Comparison of ENCODE assay signal across 8 cellular contexts in genomic region chr22:31247726-31248125, GRCh38. TPM values are rescaled to one million over a fixed set of nuclear protein-coding genes. Genes with fewer than 3 reads are reported as not detected.
DNase-seq lines count a peak whose midpoint lies in the region; ATAC-seq and TF ChIP-seq lines count a peak whose summit lies in the region.

No MANE protein-coding gene starts in this region.

- no peak for TF ChIP-seq CTCF in MCF 10A (IDR thresholded peaks at IDR 0.05; ENCODE audit: unreplicated experiment)
- no peak for TF ChIP-seq CTCF in left lung (IDR thresholded peaks at IDR 0.05)
- no peak for TF ChIP-seq CTCF in thoracic aorta (IDR thresholded peaks at IDR 0.05)

- peaks cover 23% of the 10 kb centered on the region for H3K4me1 Mint-ChIP-seq in activated T-cell treated with anti-CD3 and anti-CD28 coated beads, Interleukin-2, amount 50 U/mL, for 4 hours (ENCODE audit: low read depth)
- peaks cover 18% of the 10 kb centered on the region for H3K4me1 Mint-ChIP-seq in MCF 10A (ENCODE audit: insufficient read depth, unreplicated experiment)

- intact Hi-C loops in MCF 10A (cut with micrococcal nuclease) (no loop called here), left lung (cut with DNase I) (no loop called here)

- POLR2A ChIA-PET in MCF 10A (lab: Yijun Ruan, JAX), result interaction anchor here (0.6 to 13.1 kb wide), 39 partner anchors 8 to 1394 kb away, joined by 3 to 188 read pairs (median 4); partner anchors contain the start of genes EIF4ENIF1, LIMK2, MORC2 and PATZ1

- peak overlapping the region; percentile 97 for H3K27ac Mint-ChIP-seq in MCF 10A (ENCODE audit: low read depth, unreplicated experiment)

- H3K4me3 ChIP-seq in left lung (peak overlapping the region; percentile 45 to 56), thoracic aorta (peak overlapping the region; percentile 77)

- no peaks in the 10 kb centered on the region for H3K27me3 Mint-ChIP-seq in activated T-cell treated with anti-CD3 and anti-CD28 coated beads, Interleukin-2, amount 50 U/mL, for 4 hours (ENCODE audit: low read depth)
- H3K27me3 Mint-ChIP-seq in MCF 10A (ENCODE audit: insufficient read depth, unreplicated experiment), result no peaks in the 10 kb centered on the region

- H3K9me3 Mint-ChIP-seq in activated T-cell treated with anti-CD3 and anti-CD28 coated beads, Interleukin-2, amount 50 U/mL, for 4 hours, result no peaks in the 10 kb centered on the region
- no peaks in the 10 kb centered on the region for H3K9me3 Mint-ChIP-seq in MCF 10A (ENCODE audit: unreplicated experiment)

- no peak for DNase-seq in activated T-cell treated with anti-CD3 and anti-CD28 coated beads, Interleukin-2, amount 50 U/mL, for 4 hours
- DNase-seq in activated T-cell treated with anti-CD3 and anti-CD28 coated beads for 4 hours (no peak), MCF 10A (ENCODE audit: unreplicated experiment) (no peak), left lung (no peak), thoracic aorta (ENCODE audit: low spot score) (no peak), MV-4-11 (lab: John Stamatoyannopoulos, UW) (no peak)
- no peak for DNase-seq in NK-92 treated with Interleukin-12 subunit alpha and Interleukin-12 subunit beta, amount 100 ng/mL, for 24 hours (lab: John Stamatoyannopoulos, UW)

- peak overlapping the region; percentile 56 for H3K4me3 Mint-ChIP-seq in activated T-cell treated with anti-CD3 and anti-CD28 coated beads, Interleukin-2, amount 50 U/mL, for 4 hours
- H3K4me3 Mint-ChIP-seq in MCF 10A (ENCODE audit: unreplicated experiment), result peak overlapping the region; percentile 85

- ATAC-seq in activated T-cell treated with anti-CD3 and anti-CD28 coated beads, Interleukin-2, amount 50 U/mL, for 4 hours, result no peak
- ATAC-seq in left lung, result peak; percentile 30
- no peak for ATAC-seq in thoracic aorta (ENCODE audit: insufficient number of reproducible peaks, low FRiP score, low read depth)
- ATAC-seq in GM18519 (IDR thresholded peaks at IDR 0.05; ENCODE audit: low FRiP score, unreplicated experiment), result no peak

- H3K4me1 ChIP-seq in left lung (peaks cover 39 to 77% of the 10 kb centered on the region in 2 donors), thoracic aorta (ENCODE audit: control insufficient read depth in 1 of 2, low read depth in 2 of 2) (peaks cover 30 to 65% of the 10 kb centered on the region in 2 donors)

- H3K9me3 ChIP-seq in left lung (no peaks in the 10 kb centered on the region), thoracic aorta (no peaks in the 10 kb centered on the region)

- no peaks in the 10 kb centered on the region for H3K36me3 Mint-ChIP-seq in activated T-cell treated with anti-CD3 and anti-CD28 coated beads, Interleukin-2, amount 50 U/mL, for 4 hours (ENCODE audit: insufficient read depth)
- peaks cover 20% of the 10 kb centered on the region for H3K36me3 Mint-ChIP-seq in MCF 10A (ENCODE audit: insufficient read depth, unreplicated experiment)

- H3K27ac ChIP-seq in left lung (peak overlapping the region; percentile 8 to 56), thoracic aorta (no peak overlapping the region)

- H3K27me3 ChIP-seq in left lung (no peaks in the 10 kb centered on the region), thoracic aorta (replicated peaks; ENCODE audit: insufficient read depth) (no peaks in the 10 kb centered on the region)

- CTCF ChIA-PET in MCF 10A (lab: Yijun Ruan, JAX), result interaction anchor here (0.5 to 2.5 kb wide), 13 partner anchors 8 to 103 kb away, joined by 3 to 13 read pairs (median 4); partner anchors contain the start of gene LIMK2

- BruUV-seq in MCF 10A (replicated peaks; lab: Mats Ljungman, UMichigan), result no TSS peak

- peaks cover 0 to 25% of the 10 kb centered on the region in 2 donors for H3K36me3 ChIP-seq in left lung
- H3K36me3 ChIP-seq in thoracic aorta, result no peaks in the 10 kb centered on the region

RNA-seq across cellular contexts. Expression of gene LIMK2, which starts 35.6 kb away (rescaled TPM):
- 10 to 100 TPM; 18.6 to 22.6 (median 20.6) TPM for total RNA-seq in activated T-cell treated with anti-CD3 and anti-CD28 coated beads, Interleukin-2, amount 50 U/mL, for 4 hours
- 74.4 and 126 TPM in 2 replicates for total RNA-seq in MCF 10A (2022)
- total RNA-seq in left lung, result 10 to 100 TPM; 68.7 to 87.6 TPM
- total RNA-seq in thoracic aorta, result 10 to 100 TPM; 38.4 to 76.8 TPM

RNA-seq across cellular contexts. Expression of gene PIK3IP1, which starts 44.6 kb away (rescaled TPM):
- total RNA-seq in activated T-cell treated with anti-CD3 and anti-CD28 coated beads, Interleukin-2, amount 50 U/mL, for 4 hours, result 1 to 10 TPM; 7.3 to 8.6 (median 7.9) TPM
- total RNA-seq in MCF 10A (2022) (0.25 and 0.93 TPM in 2 replicates), left lung (10 to 100 TPM; 12.8 to 41.5 TPM), thoracic aorta (10 to 100 TPM; 56.3 to 57.9 TPM)

Comparison
In these comparisons a context has a peak if more than half of its experiments do, and no peak if none do; other contexts are left out.
1. H3K27ac ChIP-seq: peak in left lung (2 of 2); none in thoracic aorta (0 of 2).